In the genomic region with DNA sequence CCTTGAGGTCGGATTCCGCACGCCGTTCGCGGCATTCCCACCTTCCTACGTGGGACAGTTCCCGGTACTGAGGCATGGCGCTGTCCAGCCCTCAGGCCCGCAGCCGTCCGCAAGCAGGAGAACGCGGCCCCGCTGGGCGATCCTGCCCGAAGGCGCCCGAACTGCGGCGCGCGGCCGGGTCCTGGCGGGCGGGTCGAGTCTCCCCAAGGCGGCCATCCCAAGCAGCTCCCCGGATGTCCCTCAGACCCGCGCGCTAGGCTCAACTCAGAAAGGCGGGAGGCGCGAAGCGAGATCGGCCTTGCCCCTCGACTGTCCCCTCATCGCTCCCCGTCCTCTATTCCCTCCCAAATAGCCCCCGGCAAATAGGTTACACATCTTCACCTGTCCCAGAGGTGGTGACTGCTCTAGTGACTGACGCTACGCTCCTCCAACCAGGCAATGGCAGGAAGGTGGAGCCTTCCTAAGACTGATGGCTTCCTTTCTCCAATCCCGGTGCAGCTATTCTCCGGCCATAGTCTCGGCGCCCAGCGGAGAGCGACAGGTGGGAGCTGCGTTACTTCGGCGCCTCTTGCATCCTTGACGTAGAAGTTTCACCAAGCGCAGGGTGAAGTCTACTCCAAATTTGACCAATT, we compare ENCODE assay signal across 8 cellular contexts. TPM values are rescaled to one million over a fixed set of nuclear protein-coding genes. Genes with fewer than 3 reads are reported as not detected.
DNase-seq lines count a peak whose midpoint lies in the region; ATAC-seq and TF ChIP-seq lines count a peak whose summit lies in the region.

No MANE protein-coding gene starts in this region.

- H3K79me2 ChIP-seq in PC-3 (ENCODE audit: low read length): peaks cover 55% of the 10 kb centered on the region

- peak overlapping the region; percentile 84 for H3K4me2 ChIP-seq in PC-3 (ENCODE audit: low read length)

- no peaks in the 10 kb centered on the region for H3K27me3 Mint-ChIP-seq in activated T-cell treated with anti-CD3 and anti-CD28 coated beads, Interleukin-2, amount 50 U/mL, for 24 hours

- DNase-seq in DMS53 (lab: John Stamatoyannopoulos, UW) (peak; percentile 99), PC-3 (peak; percentile 97)
- DNase-seq in Jurkat, Clone E6-1 (ENCODE audit: low read depth, low spot score): peak; percentile 95
- DNase-seq in activated T-cell treated with anti-CD3 and anti-CD28 coated beads, Interleukin-2, amount 50 U/mL, for 24 hours: peak; percentile 90
- peak; percentile 59 to 71 for DNase-seq in stimulated activated CD8-positive, alpha-beta memory T cell treated with anti-CD3 and anti-CD28 coated beads, Interleukin-4, amount 100 ng/mL, for 4 hours (ENCODE audit: low read depth in 2 of 2, low spot score in 1 of 2)

- intact Hi-C loops in PC-3 (cut with micrococcal nuclease): loop anchor here (1.0 to 5.0 kb wide), 3 partner anchors 28 to 318 kb away; no protein-coding TSS in a partner anchor

- peak overlapping the region; percentile 85 for H3K9ac ChIP-seq in PC-3 (ENCODE audit: low read length)
- peak overlapping the region; percentile 92 to 95 for H3K9ac ChIP-seq in mucosa of rectum (ENCODE audit: low read depth in 1 of 2, low read length in 2 of 2)

- POLR2A ChIA-PET in PC-3 (lab: Charles Lee; ENCODE audit: unreplicated experiment): no interaction called here

- peak; percentile 72 for ATAC-seq in GM21717 (IDR thresholded peaks at IDR 0.05; ENCODE audit: unreplicated experiment)
- ATAC-seq in PC-3: peak; percentile 73
- ATAC-seq in esophagus mucosa: peak; percentile 80

- H3K4me3 ChIP-seq in Jurkat, Clone E6-1 (ENCODE audit: low read length): peak overlapping the region; percentile 93
- H3K4me3 ChIP-seq in PC-3 (ENCODE audit: low read length) (peak overlapping the region; percentile 79), mucosa of rectum (ENCODE audit: low read length in 2 of 2) (peak overlapping the region; percentile 94 to 99)

- H3K27ac Mint-ChIP-seq in activated T-cell treated with anti-CD3 and anti-CD28 coated beads, Interleukin-2, amount 50 U/mL, for 24 hours: no peak overlapping the region

- CTCF ChIA-PET in PC-3 (lab: Charles Lee): interaction anchor here (0.5 to 0.9 kb wide), 2 partner anchors 49 to 54 kb away, joined by 3 read pairs; partner anchors contain the start of gene HBEGF

- peaks cover 30% of the 10 kb centered on the region for H3K4me1 ChIP-seq in PC-3 (ENCODE audit: insufficient read depth, low read length)
- peaks cover 18 to 25% of the 10 kb centered on the region in 2 donors for H3K4me1 ChIP-seq in mucosa of rectum (ENCODE audit: control insufficient read depth in 2 of 2, insufficient read depth in 2 of 2, low read length in 2 of 2)

- H3K9me3 Mint-ChIP-seq in activated T-cell treated with anti-CD3 and anti-CD28 coated beads, Interleukin-2, amount 50 U/mL, for 24 hours: no peaks in the 10 kb centered on the region

- no peaks in the 10 kb centered on the region for H3K36me3 ChIP-seq in PC-3 (ENCODE audit: low read depth, low read length)
- no peaks in the 10 kb centered on the region for H3K36me3 ChIP-seq in mucosa of rectum (ENCODE audit: control insufficient read depth in 2 of 2, insufficient read depth in 2 of 2, low read length in 2 of 2)

- H3K27ac ChIP-seq in PC-3 (ENCODE audit: low read length) (peak overlapping the region; percentile 79), mucosa of rectum (ENCODE audit: low read depth in 2 of 2, low read length in 2 of 2) (peak overlapping the region; percentile 93 to 94)

- H3K4me3 Mint-ChIP-seq in activated T-cell treated with anti-CD3 and anti-CD28 coated beads, Interleukin-2, amount 50 U/mL, for 24 hours: no peak overlapping the region

- peaks cover 20% of the 10 kb centered on the region for H4K20me1 ChIP-seq in PC-3 (ENCODE audit: low read length)

- no peak for TF ChIP-seq CTCF in PC-3 (conservative IDR thresholded peaks at IDR 0.05; ENCODE audit: low read depth, low read length)

- H3K27me3 ChIP-seq in PC-3 (ENCODE audit: low read length): no peaks in the 10 kb centered on the region
- H3K27me3 ChIP-seq in mucosa of rectum (ENCODE audit: control insufficient read depth in 2 of 2, insufficient read depth in 2 of 2, low read length in 2 of 2): no peaks in the 10 kb centered on the region

- H3F3A ChIP-seq in PC-3 (ENCODE audit: low read length, unreplicated experiment): no peaks in the 10 kb centered on the region

- H3K9me3 ChIP-seq in PC-3 (ENCODE audit: low read length): no peaks in the 10 kb centered on the region
- no peaks in the 10 kb centered on the region for H3K9me3 ChIP-seq in mucosa of rectum (ENCODE audit: control insufficient read depth in 2 of 2, low read length in 2 of 2)

- H3K4me1 Mint-ChIP-seq in activated T-cell treated with anti-CD3 and anti-CD28 coated beads, Interleukin-2, amount 50 U/mL, for 24 hours (ENCODE audit: low read depth): peaks cover 31% of the 10 kb centered on the region

- H2AFZ ChIP-seq in PC-3 (ENCODE audit: low read length): peak overlapping the region; percentile 91

- no peaks in the 10 kb centered on the region for H3K9me2 ChIP-seq in PC-3 (replicated peaks; ENCODE audit: low read length)

- no TSS peak for BruUV-seq in PC-3 (replicated peaks; lab: Mats Ljungman, UMichigan)

- H3K36me3 Mint-ChIP-seq in activated T-cell treated with anti-CD3 and anti-CD28 coated beads, Interleukin-2, amount 50 U/mL, for 24 hours (ENCODE audit: low read depth): peaks cover 27% of the 10 kb centered on the region

RNA-seq across cellular contexts. Expression of gene ANKHD1, which starts 0.8 kb away (rescaled TPM):
- 76.9 TPM for polyA plus RNA-seq in Jurkat, Clone E6-1 (2012; ENCODE audit: insufficient read depth, insufficient read length)
- total RNA-seq in PC-3 (2014; rRNA removed) (64.6 and 81.1 TPM in 2 replicates), esophagus mucosa (73.1 TPM)

RNA-seq across cellular contexts. Expression of gene SLC4A9, which starts 40.9 kb away (rescaled TPM):
- polyA plus RNA-seq in Jurkat, Clone E6-1 (2012; ENCODE audit: insufficient read depth, insufficient read length): not detected
- total RNA-seq in PC-3 (2014; rRNA removed): 0.29 TPM in 1 of 2 replicates, not detected in the other
- 0.08 TPM for total RNA-seq in esophagus mucosa

RNA-seq across cellular contexts. Expression of gene HBEGF, which starts 54.4 kb away (rescaled TPM):
- polyA plus RNA-seq in Jurkat, Clone E6-1 (2012; ENCODE audit: insufficient read depth, insufficient read length): 3.3 TPM
- 82.6 and 85.9 TPM in 2 replicates for total RNA-seq in PC-3 (2014; rRNA removed)
- 62.1 TPM for total RNA-seq in esophagus mucosa

Comparison
In these comparisons a context has a peak if more than half of its experiments do, and no peak if none do; other contexts are left out.
1. Peak in every context shown above with its lines: DNase-seq, ATAC-seq, H3K4me3 ChIP-seq and H3K27ac ChIP-seq.